In the genomic region with DNA sequence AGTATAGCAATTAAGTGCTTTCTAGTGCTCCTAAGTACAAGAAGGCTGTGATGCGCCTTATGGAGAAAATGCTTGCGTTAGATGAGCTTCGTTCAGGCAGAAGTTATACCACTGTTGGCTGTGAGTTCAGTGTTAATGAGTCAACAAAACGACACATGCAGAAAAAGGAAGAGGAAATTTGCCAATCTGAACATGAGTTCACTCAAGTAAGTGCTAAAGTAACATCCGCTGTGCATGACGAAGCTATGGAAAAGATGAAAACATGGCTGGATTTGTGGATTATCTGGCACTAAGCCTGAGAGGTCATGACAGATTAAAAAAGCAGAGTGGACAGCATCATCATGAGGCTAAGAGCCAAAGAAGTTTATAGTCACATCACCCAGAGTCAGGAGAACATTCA, we compare ENCODE assay signal across 10 cellular contexts. TPM values are rescaled to one million over a fixed set of nuclear protein-coding genes. Genes with fewer than 3 reads are reported as not detected.
DNase-seq lines count a peak whose midpoint lies in the region; ATAC-seq, FAIRE-seq and TF ChIP-seq lines count a peak whose summit lies in the region.
"Had no signal": no experiment of that assay in that cellular context is flagged by ENCODE, and none has a peak within 500 bp of the region (broad histone marks: within the 10 kb centered on the region; RNA-seq: fewer than 3 reads in every experiment).

No MANE protein-coding gene starts in this region.

- no peak overlapping the region for H2AFZ ChIP-seq in K562 (ENCODE audit: low read depth, low read length)

- H3K27me3 ChIP-seq in K562 (ENCODE audit: control insufficient read depth in 2 of 2, insufficient read depth in 2 of 2, low read length in 2 of 2) (no peaks in the 10 kb centered on the region), lower lobe of right lung (ENCODE audit: low read depth) (no peaks in the 10 kb centered on the region), uterus (no peaks in the 10 kb centered on the region)

- no TSS peak for BruUV-seq in K562 (replicated peaks; lab: Mats Ljungman, UMichigan)

- H3K9ac ChIP-seq in K562 (ENCODE audit: insufficient read depth in 1 of 2, low read depth in 2 of 2, low read length in 2 of 2), result no peak overlapping the region

- H3K9me3 Mint-ChIP-seq in activated naive CD4-positive, alpha-beta T cell treated with anti-CD3 and anti-CD28 coated beads, Interleukin-2, amount 50 U/mL, for 24 hours, result no peaks in the 10 kb centered on the region
- no peaks in the 10 kb centered on the region for H3K9me3 Mint-ChIP-seq in activated naive CD4-positive, alpha-beta T cell treated with anti-CD3 and anti-CD28 coated beads for 36 hours

- no peak for FAIRE-seq in K562 (lab: Jason Lieb, UNC)

- peaks cover 85% of the 10 kb centered on the region for H3K4me1 Mint-ChIP-seq in activated naive CD4-positive, alpha-beta T cell treated with anti-CD3 and anti-CD28 coated beads, Interleukin-2, amount 50 U/mL, for 24 hours
- peaks cover 69% of the 10 kb centered on the region for H3K4me1 Mint-ChIP-seq in activated naive CD4-positive, alpha-beta T cell treated with anti-CD3 and anti-CD28 coated beads for 36 hours (ENCODE audit: low read depth)

- DNase-seq in activated naive CD4-positive, alpha-beta T cell treated with anti-CD3 and anti-CD28 coated beads for 36 hours, result no peak
- DNase-seq in K562 (ENCODE audit: extremely low read depth in 1 of 4, low spot score in 3 of 4), result no peak
- DNase-seq in lower lobe of right lung, result no peak
- DNase-seq in uterus, result peak in 1 of 2 donors; percentile 76
- DNase-seq in NK-92 (lab: John Stamatoyannopoulos, UW; ENCODE audit: unreplicated experiment), result no peak
- DNase-seq in stimulated activated CD4-positive, alpha-beta T cell treated with anti-CD3 and anti-CD28 coated beads, Interleukin-2, amount 100 ng/mL, for 24 hours, result no peak
- DNase-seq: activated gamma-delta T cell treated with Interleukin-2 at 50 U/mL for 16 hours, RPMI8226 had no signal

- H3K36me3 ChIP-seq in K562 (ENCODE audit: control insufficient read depth, insufficient read depth, low read length) (no peaks in the 10 kb centered on the region; the same call in 1 of the 3 replicates), lower lobe of right lung (no peaks in the 10 kb centered on the region), uterus (no peaks in the 10 kb centered on the region)

- TF ChIP-seq CTCF in K562 (IDR thresholded peaks at IDR 0.05 in 2 of 3, conservative IDR thresholded peaks at IDR 0.05 in 1 of 3; ENCODE audit: insufficient read depth in 2 of 3, low read depth in 1 of 3, low read length in 3 of 3) (no peak), lower lobe of right lung (IDR thresholded peaks at IDR 0.05) (no peak), uterus (IDR thresholded peaks at IDR 0.05) (no peak)

- POLR2A ChIA-PET in K562 (lab: Yijun Ruan, JAX), result interaction anchor here (1.0 to 1.4 kb wide), 4 partner anchors 9 to 30 kb away, joined by 3 to 4 read pairs (median 4); no protein-coding TSS in a partner anchor

- TF ChIP-seq POLR2A in K562 (conservative IDR thresholded peaks at IDR 0.05) (no peak), uterus (IDR thresholded peaks at IDR 0.05) (no peak)

- TF ChIP-seq RAD21 in K562 (CRISPR knock-in tag; conservative IDR thresholded peaks at IDR 0.05 in 1 of 2, IDR thresholded peaks at IDR 0.05 in 1 of 2), result no peak

- ATAC-seq in K562 (no peak), lower lobe of right lung (peak; percentile 46 to 57), GM18868 (IDR thresholded peaks at IDR 0.05; ENCODE audit: unreplicated experiment) (no peak)

- H3K27ac ChIP-seq in K562 (ENCODE audit: extremely low read depth, low read depth, low read length) (0 out of 3 replicates have a peak overlapping the region, but pooled peaks have one; percentile 5), lower lobe of right lung (peak overlapping the region; percentile 72), uterus (peak overlapping the region; percentile 79 to 83)

- in situ Hi-C loops in K562 (cut with MboI), result no loop called here

- no peaks in the 10 kb centered on the region for H3K27me3 Mint-ChIP-seq in activated naive CD4-positive, alpha-beta T cell treated with anti-CD3 and anti-CD28 coated beads, Interleukin-2, amount 50 U/mL, for 24 hours
- no peaks in the 10 kb centered on the region for H3K27me3 Mint-ChIP-seq in activated naive CD4-positive, alpha-beta T cell treated with anti-CD3 and anti-CD28 coated beads for 36 hours (ENCODE audit: low read depth)

- intact Hi-C loops in activated naive CD4-positive, alpha-beta T cell treated with anti-CD3 and anti-CD28 coated beads for 36 hours (cut with micrococcal nuclease), result no loop called here
- intact Hi-C loops in K562 (cut with micrococcal nuclease), result no loop called here
- intact Hi-C loops in lower lobe of right lung (cut with DNase I), result no loop called here
- intact Hi-C loops in uterus (cut with DNase I; ENCODE audit: low total_unique reads), result no loop called here

- H4K20me1 ChIP-seq in K562 (replicated peaks; ENCODE audit: control insufficient read depth, insufficient read depth, low read length), result no peaks in the 10 kb centered on the region

- no peak overlapping the region for H3K4me3 ChIP-seq in K562
- H3K4me3 ChIP-seq in lower lobe of right lung, result no peak overlapping the region
- H3K4me3 ChIP-seq in uterus, result no peak overlapping the region

- H3K9me3 ChIP-seq in K562 (replicated peaks; ENCODE audit: control insufficient read depth, insufficient read depth, low read depth, low read length), result no peaks in the 10 kb centered on the region
- H3K9me3 ChIP-seq in lower lobe of right lung, result no peaks in the 10 kb centered on the region
- H3K9me3 ChIP-seq in uterus, result no peaks in the 10 kb centered on the region

- no peak for TF ChIP-seq EP300 in K562 (IDR thresholded peaks at IDR 0.05; ENCODE audit: low read length)

- H3K4me1 ChIP-seq in K562 (replicated peaks in 1 of 2; ENCODE audit: control insufficient read depth in 2 of 2, insufficient read depth in 2 of 2, low read length in 2 of 2), result peaks cover 48 to 75% of the 10 kb centered on the region in 2 experiments
- peaks cover 85% of the 10 kb centered on the region for H3K4me1 ChIP-seq in lower lobe of right lung
- H3K4me1 ChIP-seq in uterus, result peaks cover 20 to 41% of the 10 kb centered on the region in 2 donors

- H3K4me3 Mint-ChIP-seq in activated naive CD4-positive, alpha-beta T cell treated with anti-CD3 and anti-CD28 coated beads, Interleukin-2, amount 50 U/mL, for 24 hours, result no peak overlapping the region
- H3K4me3 Mint-ChIP-seq in activated naive CD4-positive, alpha-beta T cell treated with anti-CD3 and anti-CD28 coated beads for 36 hours, result no peak overlapping the region

- peaks cover 7% of the 10 kb centered on the region; the same call in 2 of the 3 replicates for H3K79me2 ChIP-seq in K562 (ENCODE audit: control insufficient read depth, insufficient read depth, low read length)

- H3K36me3 Mint-ChIP-seq in activated naive CD4-positive, alpha-beta T cell treated with anti-CD3 and anti-CD28 coated beads, Interleukin-2, amount 50 U/mL, for 24 hours, result peaks cover 12% of the 10 kb centered on the region
- H3K36me3 Mint-ChIP-seq in activated naive CD4-positive, alpha-beta T cell treated with anti-CD3 and anti-CD28 coated beads for 36 hours (ENCODE audit: low read depth), result peaks cover 6% of the 10 kb centered on the region

- WGBS in K562 (ENCODE audit: insufficient coverage, low coverage, missing lambda C conversion rate), result 68% methylated on average over 6 of the region's 6 CpGs

- peak overlapping the region; percentile 6 for H3K27ac Mint-ChIP-seq in activated naive CD4-positive, alpha-beta T cell treated with anti-CD3 and anti-CD28 coated beads, Interleukin-2, amount 50 U/mL, for 24 hours
- H3K27ac Mint-ChIP-seq in activated naive CD4-positive, alpha-beta T cell treated with anti-CD3 and anti-CD28 coated beads for 36 hours, result no peak overlapping the region

- H3K9me1 ChIP-seq in K562 (ENCODE audit: control insufficient read depth, insufficient read depth, low read length), result no peaks in the 10 kb centered on the region

- no peak overlapping the region for H3K4me2 ChIP-seq in K562 (ENCODE audit: insufficient read depth, low read length)

- CTCF ChIA-PET in activated naive CD4-positive, alpha-beta T cell treated with anti-CD3 and anti-CD28 coated beads for 36 hours (lab: Charles Lee), result interaction anchor here (0.9 to 1.6 kb wide), 5 partner anchors 9 to 176 kb away, joined by 3 to 4 read pairs (median 3); no protein-coding TSS in a partner anchor
- CTCF ChIA-PET in K562 (lab: Yijun Ruan, JAX; ENCODE audit: low intra/inter-chr PET ratio), result no interaction called here

TF ChIP-seq in K562, 482 proteins besides CTCF, POLR2A, EP300 and RAD21 (continues in another document):
- TF ChIP-seq SPI1 (IDR thresholded peaks at IDR 0.05; ENCODE audit: borderline replicate concordance, low read depth, low read length) (peak; percentile 21; the same call in 1 of the 2 replicates), CBFB (CRISPR knock-in tag; IDR thresholded peaks at IDR 0.05) (no peak)

RNA-seq across cellular contexts. Expression of a gene that starts 36.9 kb away (rescaled TPM):
- total RNA-seq in activated naive CD4-positive, alpha-beta T cell treated with anti-CD3 and anti-CD28 coated beads for 36 hours, result 1 to 10 TPM; 7.9 to 9.0 TPM
- 17.8 and 19.2 TPM in 2 replicates for total RNA-seq in K562 (2011; cell fraction: chromatin; rRNA removed; ENCODE audit: low replicate concordance)
- total RNA-seq in K562 (2011; cell fraction: nucleolus; rRNA removed), result 10.1 and 13.8 TPM in 2 replicates
- 11.7 and 17.1 TPM in 2 replicates for total RNA-seq in K562 (2011; cell fraction: nucleoplasm; rRNA removed)
- total RNA-seq in K562 (2014; rRNA removed) (14.9 and 17.1 TPM in 2 replicates), K562 (2014; rRNA removed; fragmentation: Illumina TruSeq; extraction: Trizol) (13.5 and 15.2 TPM in 2 replicates), K562 (2015; rRNA removed; fragmentation: Illumina TruSeq; extraction: Trizol) (12.2 and 13.5 TPM in 2 replicates), K562 (2021) (13.9 and 18.6 TPM in 2 replicates), lower lobe of right lung (106 TPM), uterus (100 to 1,000 TPM in 1 of 4 donors, 10 to 100 TPM in 3; 58.8 to 154 (median 75.5) TPM)
- polyA plus RNA-seq in K562 (2011; rRNA removed) (26.2 and 29.0 TPM in 2 replicates), K562 (2014; fragmentation: Illumina TruSeq; extraction: Trizol) (22.0 and 28.0 TPM in 2 replicates), K562 (2014; fragmentation: Nextera tagmentation; extraction: Ambion mirVana) (1 to 10 TPM; 2.9 to 3.5 TPM), K562 (2014; rRNA removed) (23.4 and 24.7 TPM in 2 replicates)
- polyA plus RNA-seq in K562 (2011; cell fraction: cytosol; rRNA removed), result 19.8 and 19.9 TPM in 2 replicates
- 18.5 and 19.8 TPM in 2 replicates for polyA plus RNA-seq in K562 (2011; cell fraction: nucleus; rRNA removed)
- 20.4 and 27.0 TPM in 2 replicates for polyA plus RNA-seq in K562 (2012)
- 15.7 and 16.1 TPM in 2 replicates for polyA minus RNA-seq in K562 (2011; rRNA and poly(A)+ RNA removed)
- 12.2 and 14.1 TPM in 2 replicates for polyA minus RNA-seq in K562 (2011; cell fraction: cytosol; rRNA and poly(A)+ RNA removed)
- polyA minus RNA-seq in K562 (2011; cell fraction: nucleus; rRNA and poly(A)+ RNA removed), result 8.8 and 12.4 TPM in 2 replicates

Comparison
In these comparisons a context has a peak if more than half of its experiments do, and no peak if none do; other contexts are left out.
1. ATAC-seq: peak in lower lobe of right lung (2 of 2); none in K562 (single experiment) and GM18868 (single experiment).
2. H3K27ac ChIP-seq: peak in every context shown above with its lines; median percentile 81 in uterus; 72 in lower lobe of right lung; 5 in K562.